17 cellular contexts compared by ENCODE assay signal in the genomic region with DNA sequence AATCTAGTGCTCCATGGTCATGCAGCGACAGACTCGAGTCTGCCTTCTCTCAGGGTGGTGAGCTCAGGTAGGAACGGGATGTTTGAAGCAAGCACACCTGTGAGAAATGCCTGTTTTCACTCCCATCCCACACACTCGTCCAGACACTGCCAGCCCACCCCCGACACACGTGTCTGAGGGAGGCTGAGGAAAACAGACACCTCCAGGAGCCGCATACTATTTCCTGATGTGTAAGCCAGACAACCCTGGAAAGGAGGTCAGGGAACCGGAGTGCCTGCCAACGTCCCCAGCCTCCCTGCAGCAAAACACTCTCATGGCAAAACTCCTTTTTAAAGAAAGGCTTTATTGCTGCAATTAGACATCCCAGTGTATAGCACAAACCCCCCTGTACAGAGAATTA.
DNase-seq lines count a peak whose midpoint lies in the region; ATAC-seq and TF ChIP-seq lines count a peak whose summit lies in the region.
"Had no signal": no experiment of that assay in that cellular context is flagged by ENCODE, and none has a peak within 500 bp of the region (broad histone marks: within the 10 kb centered on the region; RNA-seq: fewer than 3 reads in every experiment).

No MANE protein-coding gene starts in this region.

- no peak for DNase-seq in activated CD4-positive, alpha-beta T cell treated with anti-CD3 and anti-CD28 coated beads, Interleukin-2, amount 10 ng/mL, durations not matched to agents 7 days and 5 days
- no peak for DNase-seq in activated CD4-positive, alpha-beta T cell treated with anti-CD3 and anti-CD28 coated beads, Interleukin-2, amount 50 U/mL, for 4 hours
- no peak for DNase-seq in heart right ventricle
- DNase-seq in stimulated activated effector memory CD8-positive, alpha-beta T cell treated with anti-CD3 and anti-CD28 coated beads, Interleukin-12 subunit alpha, Interleukin-12 subunit beta, amount 100 ng/mL, for 72 hours (ENCODE audit: low spot score in 2 of 2), result no peak
- no peak for DNase-seq in aorta
- DNase-seq in COLO668 (lab: John Stamatoyannopoulos, UW; ENCODE audit: unreplicated experiment), result no peak
- no peak for DNase-seq in kidney glomerular epithelial cell (lab: John Stamatoyannopoulos, UW)
- DNase-seq: ACHN; activated naive CD4-positive, alpha-beta T cell; effector CD8-positive, alpha-beta T cell; EL; GM23248; NCI-H1048; NCI-H2081 treated with DMSO at 0.1 percent for 48 hours; NCI-H69; stimulated activated naive CD8-positive, alpha-beta T cell treated with anti-CD3 and anti-CD28 coated beads, Interleukin-15, Interleukin-2, amounts not matched to agents 100 U/mL and 50 U/mL, for 24 hours had no signal

- H3K4me3 Mint-ChIP-seq in activated CD4-positive, alpha-beta T cell treated with anti-CD3 and anti-CD28 coated beads, Interleukin-2, amount 10 ng/mL, durations not matched to agents 7 days and 5 days, result no peak overlapping the region
- peak overlapping the region; percentile 23 for H3K4me3 Mint-ChIP-seq in activated T-helper 17 cell treated with anti-CD3 and anti-CD28 coated beads, Interleukin-2, amount 50 U/mL, for 72 hours
- H3K4me3 Mint-ChIP-seq in stimulated activated effector memory CD8-positive, alpha-beta T cell treated with anti-CD3 and anti-CD28 coated beads, Interleukin-12 subunit alpha, Interleukin-12 subunit beta, amount 100 ng/mL, for 72 hours, result no peak overlapping the region

- H3K36me3 ChIP-seq in heart right ventricle (peaks cover 0 to 39% (median 12%) of the 10 kb centered on the region in 9 donors), aorta (ENCODE audit: control insufficient read depth in 1 of 2, insufficient read depth in 2 of 2, low read length in 1 of 2) (peaks cover 0 to 5% of the 10 kb centered on the region in 2 donors)

- no peaks in the 10 kb centered on the region for H3K27me3 Mint-ChIP-seq in activated CD4-positive, alpha-beta T cell treated with anti-CD3 and anti-CD28 coated beads, Interleukin-2, amount 10 ng/mL, durations not matched to agents 7 days and 5 days
- H3K27me3 Mint-ChIP-seq in activated T-helper 17 cell treated with anti-CD3 and anti-CD28 coated beads, Interleukin-2, amount 50 U/mL, for 72 hours, result no peaks in the 10 kb centered on the region

- no peak overlapping the region for H3K27ac ChIP-seq in heart right ventricle
- H3K27ac ChIP-seq in aorta (ENCODE audit: low read depth in 1 of 2, low read length in 2 of 2), result no peak overlapping the region
- H3K27ac ChIP-seq: GM23248 had no signal

- intact Hi-C loops in heart right ventricle (cut with DNase I), result loop anchor here in 1 of 10 donors (10.0 kb wide), 1 partner anchor 199 kb away; no protein-coding TSS in a partner anchor
- intact Hi-C loops in aorta (cut with DNase I), result no loop called here

- H3K4me1 Mint-ChIP-seq in activated CD4-positive, alpha-beta T cell treated with anti-CD3 and anti-CD28 coated beads, Interleukin-2, amount 10 ng/mL, durations not matched to agents 7 days and 5 days, result peaks cover 35% of the 10 kb centered on the region
- peaks cover 30% of the 10 kb centered on the region for H3K4me1 Mint-ChIP-seq in activated T-helper 17 cell treated with anti-CD3 and anti-CD28 coated beads, Interleukin-2, amount 50 U/mL, for 72 hours
- H3K4me1 Mint-ChIP-seq in stimulated activated effector memory CD8-positive, alpha-beta T cell treated with anti-CD3 and anti-CD28 coated beads, Interleukin-12 subunit alpha, Interleukin-12 subunit beta, amount 100 ng/mL, for 72 hours, result peaks cover 21% of the 10 kb centered on the region

- H3K27ac Mint-ChIP-seq in activated CD4-positive, alpha-beta T cell treated with anti-CD3 and anti-CD28 coated beads, Interleukin-2, amount 10 ng/mL, durations not matched to agents 7 days and 5 days, result peak overlapping the region; percentile 87
- H3K27ac Mint-ChIP-seq in activated T-helper 17 cell treated with anti-CD3 and anti-CD28 coated beads, Interleukin-2, amount 50 U/mL, for 72 hours, result peak overlapping the region; percentile 39
- peak overlapping the region; percentile 88 for H3K27ac Mint-ChIP-seq in stimulated activated effector memory CD8-positive, alpha-beta T cell treated with anti-CD3 and anti-CD28 coated beads, Interleukin-12 subunit alpha, Interleukin-12 subunit beta, amount 100 ng/mL, for 72 hours

- H3K9me3 ChIP-seq in heart right ventricle, result no peaks in the 10 kb centered on the region
- H3K9me3 ChIP-seq in aorta (ENCODE audit: control insufficient read depth, low read length), result no peaks in the 10 kb centered on the region

- ATAC-seq in activated T-helper 17 cell treated with anti-CD3 and anti-CD28 coated beads, Interleukin-2, amount 50 U/mL, for 72 hours (replicated peaks), result no peak
- ATAC-seq in heart right ventricle (peak in 5 of 8 donors; percentile 13 to 58 (median 47)), aorta (ENCODE audit: low FRiP score) (no peak)
- ATAC-seq in stimulated activated effector memory CD8-positive, alpha-beta T cell treated with anti-CD3 and anti-CD28 coated beads, Interleukin-12 subunit alpha, Interleukin-12 subunit beta, amount 100 ng/mL, for 72 hours, result no peak
- ATAC-seq: stimulated activated naive CD8-positive, alpha-beta T cell treated with anti-CD3 and anti-CD28 coated beads, Interleukin-15, Interleukin-2, amounts not matched to agents 100 U/mL and 50 U/mL, for 24 hours had no signal

- CTCF ChIA-PET in activated CD4-positive, alpha-beta T cell treated with anti-CD3 and anti-CD28 coated beads, Interleukin-2, amount 10 ng/mL, durations not matched to agents 7 days and 5 days (lab: Charles Lee), result interaction anchor here (0.6 to 1.9 kb wide), 3 partner anchors 11 to 618 kb away, joined by 3 to 10 read pairs (median 5); no protein-coding TSS in a partner anchor

- TF ChIP-seq CTCF in heart right ventricle (IDR thresholded peaks at IDR 0.05), result no peak

- H3K9me3 Mint-ChIP-seq in activated CD4-positive, alpha-beta T cell treated with anti-CD3 and anti-CD28 coated beads, Interleukin-2, amount 10 ng/mL, durations not matched to agents 7 days and 5 days, result peaks cover 9% of the 10 kb centered on the region
- H3K9me3 Mint-ChIP-seq in activated T-helper 17 cell treated with anti-CD3 and anti-CD28 coated beads, Interleukin-2, amount 50 U/mL, for 72 hours, result no peaks in the 10 kb centered on the region
- H3K9me3 Mint-ChIP-seq in stimulated activated effector memory CD8-positive, alpha-beta T cell treated with anti-CD3 and anti-CD28 coated beads, Interleukin-12 subunit alpha, Interleukin-12 subunit beta, amount 100 ng/mL, for 72 hours, result no peaks in the 10 kb centered on the region

- H3K4me1 ChIP-seq in heart right ventricle (peaks cover 11 to 32% (median 24%) of the 10 kb centered on the region in 9 donors), aorta (ENCODE audit: control insufficient read depth in 1 of 2, insufficient read depth in 2 of 2, low read length in 2 of 2) (no peaks in the 10 kb centered on the region)

- WGBS in heart right ventricle, 2 donors, result 35 to 36% methylated on average over 9 of the region's 9 CpGs
- WGBS in aorta, 2 donors, result 59 to 63% methylated on average over 9 of the region's 9 CpGs

- POLR2A ChIA-PET in activated CD4-positive, alpha-beta T cell treated with anti-CD3 and anti-CD28 coated beads, Interleukin-2, amount 10 ng/mL, durations not matched to agents 7 days and 5 days (lab: Charles Lee), result no interaction called here

- H3K27me3 ChIP-seq in heart right ventricle, result no peaks in the 10 kb centered on the region
- no peaks in the 10 kb centered on the region for H3K27me3 ChIP-seq in aorta (ENCODE audit: control insufficient read depth in 1 of 2, insufficient read depth in 2 of 2, low read length in 1 of 2)

- no peak overlapping the region for H3K4me3 ChIP-seq in heart right ventricle
- no peak overlapping the region for H3K4me3 ChIP-seq in aorta (ENCODE audit: low read length in 2 of 2)
- H3K4me3 ChIP-seq: GM23248 had no signal

- H3K36me3 Mint-ChIP-seq in activated CD4-positive, alpha-beta T cell treated with anti-CD3 and anti-CD28 coated beads, Interleukin-2, amount 10 ng/mL, durations not matched to agents 7 days and 5 days (ENCODE audit: low read depth), result peaks cover 27% of the 10 kb centered on the region
- peaks cover 26% of the 10 kb centered on the region for H3K36me3 Mint-ChIP-seq in activated T-helper 17 cell treated with anti-CD3 and anti-CD28 coated beads, Interleukin-2, amount 50 U/mL, for 72 hours (ENCODE audit: low read depth)
- H3K36me3 Mint-ChIP-seq in stimulated activated effector memory CD8-positive, alpha-beta T cell treated with anti-CD3 and anti-CD28 coated beads, Interleukin-12 subunit alpha, Interleukin-12 subunit beta, amount 100 ng/mL, for 72 hours, result peaks cover 22% of the 10 kb centered on the region

Comparison
In these comparisons a context has a peak if more than half of its experiments do, and no peak if none do; other contexts are left out.
1. ATAC-seq: peak in heart right ventricle (5 of 8); none in activated T-helper 17 cell treated with anti-CD3 and anti-CD28 coated beads, Interleukin-2, amount 50 U/mL, for 72 hours (single experiment), stimulated activated effector memory CD8-positive, alpha-beta T cell treated with anti-CD3 and anti-CD28 coated beads, Interleukin-12 subunit alpha, Interleukin-12 subunit beta, amount 100 ng/mL, for 72 hours (single experiment) and aorta (single experiment).
2. Peak in every context shown above with its lines, with median percentiles within 50 percentile points of each other: H3K27ac Mint-ChIP-seq.